ENCODE assay signal across 2 cellular contexts in the genomic region with DNA sequence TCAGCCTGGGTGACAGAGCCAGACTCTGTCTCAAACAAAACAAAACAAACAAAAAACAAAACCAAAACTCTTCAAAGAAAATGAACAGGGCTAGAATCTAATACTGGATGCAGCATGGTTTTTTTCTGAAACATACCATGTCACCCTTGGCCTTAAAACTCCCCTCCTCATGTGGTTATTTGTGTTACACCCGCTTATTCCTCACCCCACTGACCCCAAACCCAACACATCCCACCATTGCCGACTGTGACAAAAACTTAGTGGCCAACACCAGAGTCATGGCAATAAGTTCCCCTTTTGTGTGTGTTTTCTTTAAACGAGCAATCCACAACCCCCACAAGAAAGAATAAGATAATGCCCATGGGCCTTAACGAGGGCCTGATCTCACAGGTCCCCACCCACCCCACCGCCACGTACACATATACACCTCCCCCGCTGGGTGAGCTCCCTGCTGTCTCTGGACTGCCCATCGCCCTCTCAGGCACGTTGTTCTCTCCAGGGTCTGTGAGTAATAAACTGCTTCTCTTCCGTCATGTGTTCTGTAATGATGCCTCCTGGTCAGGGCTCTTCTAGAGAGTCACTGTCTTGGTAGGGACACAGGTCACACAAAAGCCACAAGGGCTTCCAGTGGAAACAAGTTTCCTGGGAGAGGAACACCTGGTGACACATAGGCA.
TF ChIP-seq lines count a peak whose summit lies in the region.

No MANE protein-coding gene starts in this region.

TF ChIP-seq in A549, 52 proteins besides CTCF, POLR2A, EP300 and RAD21:
- no peak for TF ChIP-seq MAFK (IDR thresholded peaks at IDR 0.05; ENCODE audit: partially characterized antibody)
- TF ChIP-seq JUN (IDR thresholded peaks at IDR 0.05) = no peak

TF ChIP-seq in GM12878, 131 proteins besides CTCF, POLR2A, EP300 and RAD21:
- TF ChIP-seq, protein P1, sequence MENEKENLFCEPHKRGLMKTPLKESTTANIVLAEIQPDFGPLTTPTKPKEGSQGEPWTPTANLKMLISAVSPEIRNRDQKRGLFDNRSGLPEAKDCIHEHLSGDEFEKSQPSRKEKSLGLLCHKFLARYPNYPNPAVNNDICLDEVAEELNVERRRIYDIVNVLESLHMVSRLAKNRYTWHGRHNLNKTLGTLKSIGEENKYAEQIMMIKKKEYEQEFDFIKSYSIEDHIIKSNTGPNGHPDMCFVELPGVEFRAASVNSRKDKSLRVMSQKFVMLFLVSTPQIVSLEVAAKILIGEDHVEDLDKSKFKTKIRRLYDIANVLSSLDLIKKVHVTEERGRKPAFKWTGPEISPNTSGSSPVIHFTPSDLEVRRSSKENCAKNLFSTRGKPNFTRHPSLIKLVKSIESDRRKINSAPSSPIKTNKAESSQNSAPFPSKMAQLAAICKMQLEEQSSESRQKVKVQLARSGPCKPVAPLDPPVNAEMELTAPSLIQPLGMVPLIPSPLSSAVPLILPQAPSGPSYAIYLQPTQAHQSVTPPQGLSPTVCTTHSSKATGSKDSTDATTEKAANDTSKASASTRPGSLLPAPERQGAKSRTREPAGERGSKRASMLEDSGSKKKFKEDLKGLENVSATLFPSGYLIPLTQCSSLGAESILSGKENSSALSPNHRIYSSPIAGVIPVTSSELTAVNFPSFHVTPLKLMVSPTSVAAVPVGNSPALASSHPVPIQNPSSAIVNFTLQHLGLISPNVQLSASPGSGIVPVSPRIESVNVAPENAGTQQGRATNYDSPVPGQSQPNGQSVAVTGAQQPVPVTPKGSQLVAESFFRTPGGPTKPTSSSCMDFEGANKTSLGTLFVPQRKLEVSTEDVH (IDR thresholded peaks at IDR 0.05; ENCODE audit: low read depth, partially characterized antibody) = no peak
- TF ChIP-seq NR2F1 (conservative IDR thresholded peaks at IDR 0.05) = peak; percentile 55
